Comparison of ENCODE assay signal across 15 cellular contexts in genomic region chr10:96509017-96509641, GRCh38. TPM values are rescaled to one million over a fixed set of nuclear protein-coding genes. Genes with fewer than 3 reads are reported as not detected.
DNase-seq lines count a peak whose midpoint lies in the region; ATAC-seq and TF ChIP-seq lines count a peak whose summit lies in the region.
"Had no signal": no experiment of that assay in that cellular context is flagged by ENCODE, and none has a peak within 500 bp of the region (broad histone marks: within the 10 kb centered on the region; RNA-seq: fewer than 3 reads in every experiment).

No MANE protein-coding gene starts in this region.

- intact Hi-C loops in cardiac septum (cut with DNase I) = no loop called here

- no peak overlapping the region for H2BK5ac ChIP-seq in mesendoderm (ENCODE audit: low read length)

- H3K79me1 ChIP-seq in mesendoderm (ENCODE audit: low read length) = no peaks in the 10 kb centered on the region

- DNase-seq in EH (ENCODE audit: low read depth) (peak; percentile 86), M059J (ENCODE audit: low read depth) (peak; percentile 81), epithelial cell of proximal tubule (ENCODE audit: low read depth) (peak; percentile 97), mesendoderm (peak; percentile 54), cardiac septum (ENCODE audit: low spot score) (no peak)
- DNase-seq: activated CD4-positive, alpha-beta T cell treated with anti-CD3 and anti-CD28 coated beads, Interleukin-2, amount 50 U/mL, for 1 hour; GDM1; right cardiac atrium had no signal

- TF ChIP-seq CTCF in epithelial cell of proximal tubule (conservative IDR thresholded peaks at IDR 0.05; ENCODE audit: low read depth, low read length) = no peak

- no peak overlapping the region for H3K4ac ChIP-seq in mesendoderm (ENCODE audit: low read depth, low read length)

- H3K9ac ChIP-seq in mesendoderm (ENCODE audit: low read length) = no peak overlapping the region

- WGBS in mesendoderm (ENCODE audit: extremely low coverage, insufficient coverage, low lambda C conversion rate) = no CpG with 5 or more reads among the region's 3 CpGs

- no peak overlapping the region for H4K5ac ChIP-seq in mesendoderm (ENCODE audit: low read length)

- no peak overlapping the region for H2BK15ac ChIP-seq in mesendoderm (replicated peaks; ENCODE audit: low read depth)

- H3K27me3 ChIP-seq in mesendoderm (ENCODE audit: insufficient read depth, low read length, poor library complexity) = peaks cover 14% of the 10 kb centered on the region

- H3K27ac ChIP-seq in mesendoderm (ENCODE audit: low read depth, low read length) = no peak overlapping the region
- H3K27ac ChIP-seq: cardiac muscle cell had no signal

- H2BK120ac ChIP-seq in mesendoderm (ENCODE audit: low read depth, low read length) = no peak overlapping the region

- H3K18ac ChIP-seq in mesendoderm (ENCODE audit: low read length) = no peak overlapping the region

- peak overlapping the region; percentile 34 for H3K56ac ChIP-seq in mesendoderm (ENCODE audit: low read length)

- no peak overlapping the region for H3K4me2 ChIP-seq in mesendoderm (ENCODE audit: low read length)

- H3K4me1 ChIP-seq in mesendoderm (ENCODE audit: control insufficient read depth, low read depth, low read length) = no peaks in the 10 kb centered on the region

- H3K79me2 ChIP-seq in mesendoderm (ENCODE audit: control insufficient read depth, insufficient read depth, low read length) = no peaks in the 10 kb centered on the region

- no peak overlapping the region for H2AK5ac ChIP-seq in mesendoderm (ENCODE audit: low read length)

- H3K4me3 ChIP-seq in epithelial cell of proximal tubule (ENCODE audit: low read depth, low read length) (no peak overlapping the region), mesendoderm (ENCODE audit: low read length) (no peak overlapping the region)
- H3K4me3 ChIP-seq: cardiac muscle cell had no signal

- no peak overlapping the region for H4K8ac ChIP-seq in mesendoderm (ENCODE audit: low read depth, low read length)

- no peak overlapping the region for H3K23ac ChIP-seq in mesendoderm (ENCODE audit: low read length)

- no peaks in the 10 kb centered on the region for H3K36me3 ChIP-seq in mesendoderm (ENCODE audit: control insufficient read depth, insufficient read depth, low read length)
- H3K36me3 ChIP-seq: cardiac muscle cell had no signal

- no peak for ATAC-seq in GM19452 (IDR thresholded peaks at IDR 0.05; ENCODE audit: unreplicated experiment)
- no peak for ATAC-seq in GM18502 (IDR thresholded peaks at IDR 0.05; ENCODE audit: poor library complexity, unreplicated experiment)
- no peak for ATAC-seq in GM18498 (IDR thresholded peaks at IDR 0.05; ENCODE audit: unreplicated experiment)
- ATAC-seq: right cardiac atrium had no signal

RNA-seq across cellular contexts. Expression of gene TLL2, which starts 4.6 kb away (rescaled TPM):
- 0.02 TPM in 1 of 2 replicates, not detected in the other for total RNA-seq in M059J (2014; rRNA removed; shearing (Covaris generic))
- 3.3 and 6.7 TPM in 2 replicates for total RNA-seq in epithelial cell of proximal tubule
- polyA plus RNA-seq in mesendoderm (2013, experiment 1 of 2) = 0.48 TPM
- polyA plus RNA-seq in mesendoderm (2013, experiment 2 of 2) = 0.55 TPM
- total RNA-seq in cardiac septum = 3.8 TPM
- total RNA-seq: MCF 10A, subcutaneous adipose tissue had no signal
- polyA plus RNA-seq: CD14-positive monocyte had no signal
